In the genomic region with DNA sequence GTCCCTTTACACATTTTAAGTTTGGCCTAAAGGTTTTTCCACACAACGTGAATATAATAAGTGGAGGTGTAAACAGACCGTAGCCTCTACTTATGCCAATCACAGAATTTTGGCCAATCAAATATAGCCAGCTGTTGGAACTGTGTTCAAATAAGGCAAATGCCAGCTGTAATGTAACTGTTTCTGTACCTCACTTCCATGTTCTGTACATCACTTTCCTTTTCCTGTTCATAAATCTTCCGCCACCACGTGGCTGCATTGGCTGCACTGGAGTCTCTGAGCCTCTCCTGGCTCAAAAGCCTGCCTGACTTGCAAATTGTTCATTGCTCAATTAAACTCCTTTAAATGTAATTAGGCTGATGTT, we compare ENCODE assay signal across 16 cellular contexts.
"Had no signal": no experiment of that assay in that cellular context is flagged by ENCODE, and none has a peak within 500 bp of the region (broad histone marks: within the 10 kb centered on the region; RNA-seq: fewer than 3 reads in every experiment).

No MANE protein-coding gene starts in this region.

- DNase-seq: activated naive CD4-positive, alpha-beta T cell; activated naive CD8-positive, alpha-beta T cell treated with anti-CD3 and anti-CD28 coated beads, Interleukin-2, amount 50 U/mL, for 24 hours; activated T-cell treated with anti-CD3 and anti-CD28 coated beads for 4 hours; aorta; endodermal cell; left colon; lower lobe of right lung; midbrain; pancreas; stimulated activated CD4-positive, alpha-beta T cell treated with anti-CD3 and anti-CD28 coated beads, Interleukin-12 subunit alpha, Interleukin-12 subunit beta, amount 100 ng/mL, for 4 hours; stimulated activated CD4-positive, alpha-beta T cell treated with anti-CD3 and anti-CD28 coated beads, Interleukin-2, amount 100 ng/mL, for 24 hours had no signal

- ATAC-seq: activated CD4-positive, CD25-positive, alpha-beta regulatory T cell treated with anti-CD3 and anti-CD28 coated beads, Interleukin-2, amount 50 U/mL, for 24 hours; left colon; lower lobe of right lung; pancreas; sciatic nerve; stimulated activated effector memory CD8-positive, alpha-beta T cell treated with anti-CD3 and anti-CD28 coated beads, Interleukin-12 subunit alpha, Interleukin-12 subunit beta, amount 100 ng/mL, for 72 hours had no signal

- H3K4me2 ChIP-seq: neural progenitor cell had no signal

- H3K27ac Mint-ChIP-seq: activated naive CD8-positive, alpha-beta T cell treated with anti-CD3 and anti-CD28 coated beads, Interleukin-2, amount 50 U/mL, for 24 hours; endodermal cell; neural progenitor cell; stimulated activated effector memory CD8-positive, alpha-beta T cell treated with anti-CD3 and anti-CD28 coated beads, Interleukin-12 subunit alpha, Interleukin-12 subunit beta, amount 100 ng/mL, for 72 hours had no signal

- H3K9me3 Mint-ChIP-seq: activated naive CD8-positive, alpha-beta T cell treated with anti-CD3 and anti-CD28 coated beads, Interleukin-2, amount 50 U/mL, for 24 hours; endodermal cell; neural progenitor cell; stimulated activated effector memory CD8-positive, alpha-beta T cell treated with anti-CD3 and anti-CD28 coated beads, Interleukin-12 subunit alpha, Interleukin-12 subunit beta, amount 100 ng/mL, for 72 hours had no signal

- H3K4me1 Mint-ChIP-seq: activated naive CD8-positive, alpha-beta T cell treated with anti-CD3 and anti-CD28 coated beads, Interleukin-2, amount 50 U/mL, for 24 hours; endodermal cell; neural progenitor cell; stimulated activated effector memory CD8-positive, alpha-beta T cell treated with anti-CD3 and anti-CD28 coated beads, Interleukin-12 subunit alpha, Interleukin-12 subunit beta, amount 100 ng/mL, for 72 hours had no signal

- H3K27me3 ChIP-seq: cardiac muscle cell, neural progenitor cell, pancreas had no signal

- H3K36me3 ChIP-seq: cardiac muscle cell, lower lobe of right lung, neural progenitor cell, pancreas had no signal

- H3K4me3 ChIP-seq: cardiac muscle cell, lower lobe of right lung, neural progenitor cell, pancreas had no signal

- H3K4me1 ChIP-seq: lower lobe of right lung, neural progenitor cell, pancreas had no signal

- H3K27ac ChIP-seq: cardiac muscle cell, lower lobe of right lung, neural progenitor cell, pancreas had no signal

- H2AFZ ChIP-seq: neural progenitor cell had no signal

- FAIRE-seq: pancreas had no signal

- H3K4me3 Mint-ChIP-seq: activated naive CD8-positive, alpha-beta T cell treated with anti-CD3 and anti-CD28 coated beads, Interleukin-2, amount 50 U/mL, for 24 hours; endodermal cell; neural progenitor cell; stimulated activated effector memory CD8-positive, alpha-beta T cell treated with anti-CD3 and anti-CD28 coated beads, Interleukin-12 subunit alpha, Interleukin-12 subunit beta, amount 100 ng/mL, for 72 hours had no signal

- H3K27me3 Mint-ChIP-seq: activated naive CD8-positive, alpha-beta T cell treated with anti-CD3 and anti-CD28 coated beads, Interleukin-2, amount 50 U/mL, for 24 hours had no signal

- H3K36me3 Mint-ChIP-seq: neural progenitor cell; stimulated activated effector memory CD8-positive, alpha-beta T cell treated with anti-CD3 and anti-CD28 coated beads, Interleukin-12 subunit alpha, Interleukin-12 subunit beta, amount 100 ng/mL, for 72 hours had no signal
